In genomic region chr14:90301580-90302181, GRCh38 we compare ENCODE assay signal across 8 cellular contexts. TPM values are rescaled to one million over a fixed set of nuclear protein-coding genes. Genes with fewer than 3 reads are reported as not detected.
A peak's percentile ranks its signal among the peaks of the same experiment; 100 is the strongest.
DNase-seq lines count a peak whose midpoint lies in the region; ATAC-seq and TF ChIP-seq lines count a peak whose summit lies in the region.

No MANE protein-coding gene starts in this region.

- no peaks in the 10 kb centered on the region for H3K9me3 ChIP-seq in CD8-positive, alpha-beta T cell (ENCODE audit: low read length)

- POLR2A ChIA-PET in CD8-positive, alpha-beta T cell (lab: Charles Lee), result interaction anchor here (0.6 kb wide), 1 partner anchor 18 kb away, joined by 3 read pairs; no protein-coding TSS in a partner anchor

- peaks cover 4% of the 10 kb centered on the region for H3K4me1 ChIP-seq in CD8-positive, alpha-beta T cell (ENCODE audit: insufficient read depth, low read length)

- H3K27me3 Mint-ChIP-seq in natural killer cell treated with Interleukin-12 subunit alpha and Interleukin-12 subunit beta and Interleukin-15 and Interleukin-18, amount 100 ng/mL, for 72 hours, result no peaks in the 10 kb centered on the region
- H3K27me3 Mint-ChIP-seq in CD8-positive, alpha-beta T cell (ENCODE audit: low read depth), result no peaks in the 10 kb centered on the region

- no peak overlapping the region for H3K4me3 ChIP-seq in HFF-Myc (replicated peaks; ENCODE audit: low read depth, low read length)
- no peak overlapping the region for H3K4me3 ChIP-seq in epithelial cell of proximal tubule (ENCODE audit: low read depth, low read length)
- no peak overlapping the region for H3K4me3 ChIP-seq in CD8-positive, alpha-beta T cell (ENCODE audit: low read depth, low read length)

- H3K27ac Mint-ChIP-seq in natural killer cell treated with Interleukin-12 subunit alpha and Interleukin-12 subunit beta and Interleukin-15 and Interleukin-18, amount 100 ng/mL, for 72 hours, result peak overlapping the region; percentile 57 to 86
- no peak overlapping the region for H3K27ac Mint-ChIP-seq in CD8-positive, alpha-beta T cell

- no peak overlapping the region for H3K27ac ChIP-seq in CD8-positive, alpha-beta T cell (ENCODE audit: low read depth, low read length)

- no peak overlapping the region for H3K4me3 Mint-ChIP-seq in natural killer cell treated with Interleukin-12 subunit alpha and Interleukin-12 subunit beta and Interleukin-15 and Interleukin-18, amount 100 ng/mL, for 72 hours
- no peak overlapping the region for H3K4me3 Mint-ChIP-seq in CD8-positive, alpha-beta T cell

- TF ChIP-seq CTCF in AG09319 (IDR thresholded peaks at IDR 0.05; ENCODE audit: low read depth, low read length) (peak; percentile 60), HFF-Myc (IDR thresholded peaks at IDR 0.05; ENCODE audit: low read depth, low read length, missing control alignments) (peak; percentile 29), epithelial cell of proximal tubule (conservative IDR thresholded peaks at IDR 0.05; ENCODE audit: low read depth, low read length) (peak; percentile 64)
- TF ChIP-seq CTCF in CD8-positive, alpha-beta T cell (IDR thresholded peaks at IDR 0.05), result no peak

- H3K27me3 ChIP-seq in CD8-positive, alpha-beta T cell (ENCODE audit: insufficient read depth, low read length), result no peaks in the 10 kb centered on the region

- H3K9me3 Mint-ChIP-seq in natural killer cell treated with Interleukin-12 subunit alpha and Interleukin-12 subunit beta and Interleukin-15 and Interleukin-18, amount 100 ng/mL, for 72 hours, result no peaks in the 10 kb centered on the region
- H3K9me3 Mint-ChIP-seq in CD8-positive, alpha-beta T cell, result no peaks in the 10 kb centered on the region

- no peak for ATAC-seq in natural killer cell treated with Interleukin-12 subunit alpha and Interleukin-12 subunit beta and Interleukin-15 and Interleukin-18, amount 100 ng/mL, for 72 hours
- ATAC-seq in CD8-positive, alpha-beta T cell, result no peak

- CTCF ChIA-PET in CD8-positive, alpha-beta T cell (lab: Charles Lee), result interaction anchor here (0.7 to 2.7 kb wide), 6 partner anchors 10 to 457 kb away, joined by 3 to 26 read pairs (median 3); no protein-coding TSS in a partner anchor

- H3K4me1 Mint-ChIP-seq in natural killer cell treated with Interleukin-12 subunit alpha and Interleukin-12 subunit beta and Interleukin-15 and Interleukin-18, amount 100 ng/mL, for 72 hours (ENCODE audit: low read depth in 2 of 2), result peaks cover 12 to 18% of the 10 kb centered on the region in 2 donors
- peaks cover 17% of the 10 kb centered on the region for H3K4me1 Mint-ChIP-seq in CD8-positive, alpha-beta T cell (ENCODE audit: low read depth)

- intact Hi-C loops in CD8-positive, alpha-beta T cell (cut with DNase I, micrococcal nuclease), result loop anchor here (1.0 to 10.0 kb wide), 3 partner anchors 217 to 396 kb away; no protein-coding TSS in a partner anchor

- peaks cover 32% of the 10 kb centered on the region for H3K36me3 Mint-ChIP-seq in natural killer cell treated with Interleukin-12 subunit alpha and Interleukin-12 subunit beta and Interleukin-15 and Interleukin-18, amount 100 ng/mL, for 72 hours
- peaks cover 79% of the 10 kb centered on the region for H3K36me3 Mint-ChIP-seq in CD8-positive, alpha-beta T cell

- DNase-seq in AG09319 (ENCODE audit: extremely low read depth, low read depth) (peak; percentile 29), HFF-Myc (ENCODE audit: extremely low read depth, low read depth) (peak; percentile 30), OCI-M1 (lab: John Stamatoyannopoulos, UW) (peak; percentile 55), epithelial cell of proximal tubule (ENCODE audit: low read depth) (no peak), SKM-1 (lab: John Stamatoyannopoulos, UW; ENCODE audit: unreplicated experiment) (no peak)
- no peak for DNase-seq in natural killer cell treated with Interleukin-12 subunit alpha and Interleukin-12 subunit beta and Interleukin-15 and Interleukin-18, amount 100 ng/mL, for 72 hours (ENCODE audit: low spot score)
- DNase-seq in CD8-positive, alpha-beta T cell, result no peak
- no peak for DNase-seq in stimulated activated CD4-positive, alpha-beta T cell treated with anti-CD3 and anti-CD28 coated beads, Interleukin-15, amount 100 ng/mL, for 24 hours

- peaks cover 22% of the 10 kb centered on the region for H3K36me3 ChIP-seq in CD8-positive, alpha-beta T cell (ENCODE audit: insufficient read depth, low read length)

RNA-seq across cellular contexts. Expression of gene NRDE2, which starts 30.1 kb away (rescaled TPM):
- total RNA-seq in epithelial cell of proximal tubule, result 8.5 and 16.5 TPM in 2 replicates
- total RNA-seq in natural killer cell treated with Interleukin-12 subunit alpha and Interleukin-12 subunit beta and Interleukin-15 and Interleukin-18, amount 100 ng/mL, for 72 hours, result 10 to 100 TPM; 20.2 to 49.6 TPM
- total RNA-seq in CD8-positive, alpha-beta T cell, result 10 to 100 TPM; 22.8 to 23.0 TPM

RNA-seq across cellular contexts. Expression of gene PSMC1, which starts 45.3 kb away (rescaled TPM):
- total RNA-seq in epithelial cell of proximal tubule, result 158 and 245 TPM in 2 replicates
- total RNA-seq in natural killer cell treated with Interleukin-12 subunit alpha and Interleukin-12 subunit beta and Interleukin-15 and Interleukin-18, amount 100 ng/mL, for 72 hours, result 100 to 1,000 TPM; 142 to 145 TPM
- total RNA-seq in CD8-positive, alpha-beta T cell, result 10 to 100 TPM; 76.8 to 85.0 TPM

Comparison
In these comparisons a context has a peak if more than half of its experiments do, and no peak if none do; other contexts are left out.
1. DNase-seq: peak in AG09319 (single experiment), HFF-Myc (single experiment) and OCI-M1 (single experiment); none in epithelial cell of proximal tubule (single experiment), natural killer cell treated with Interleukin-12 subunit alpha and Interleukin-12 subunit beta and Interleukin-15 and Interleukin-18, amount 100 ng/mL, for 72 hours (single experiment), CD8-positive, alpha-beta T cell (0 of 7), stimulated activated CD4-positive, alpha-beta T cell treated with anti-CD3 and anti-CD28 coated beads, Interleukin-15, amount 100 ng/mL, for 24 hours (single experiment) and SKM-1 (single experiment).